In genomic region chr2:136067897-136068540, GRCh38 we compare ENCODE assay signal across 2 cellular contexts.
TF ChIP-seq lines count a peak whose summit lies in the region.

No MANE protein-coding gene starts in this region.

TF ChIP-seq in IMR-90, 13 proteins besides CTCF, POLR2A, EP300 and RAD21:
- TF ChIP-seq RFX5 (IDR thresholded peaks at IDR 0.05; ENCODE audit: low read depth, low read length) (no peak), FOS (IDR thresholded peaks at IDR 0.05; ENCODE audit: low read depth, low read length) (no peak), ELK1 (IDR thresholded peaks at IDR 0.05; ENCODE audit: borderline replicate concordance, low read depth, low read length) (no peak), CHD1 (IDR thresholded peaks at IDR 0.05; ENCODE audit: low read depth, low read length) (no peak), CEBPB (IDR thresholded peaks at IDR 0.05; ENCODE audit: low read depth, low read length) (no peak), SMC3 (IDR thresholded peaks at IDR 0.05; ENCODE audit: low read depth, low read length) (no peak), RCOR1 (IDR thresholded peaks at IDR 0.05; ENCODE audit: insufficient replicate concordance, low read length) (no peak), MAZ (IDR thresholded peaks at IDR 0.05; ENCODE audit: borderline replicate concordance, low read depth, low read length) (no peak), NFE2L2 (IDR thresholded peaks at IDR 0.05; ENCODE audit: low read depth, low read length) (no peak)
- TF ChIP-seq, protein P1, sequence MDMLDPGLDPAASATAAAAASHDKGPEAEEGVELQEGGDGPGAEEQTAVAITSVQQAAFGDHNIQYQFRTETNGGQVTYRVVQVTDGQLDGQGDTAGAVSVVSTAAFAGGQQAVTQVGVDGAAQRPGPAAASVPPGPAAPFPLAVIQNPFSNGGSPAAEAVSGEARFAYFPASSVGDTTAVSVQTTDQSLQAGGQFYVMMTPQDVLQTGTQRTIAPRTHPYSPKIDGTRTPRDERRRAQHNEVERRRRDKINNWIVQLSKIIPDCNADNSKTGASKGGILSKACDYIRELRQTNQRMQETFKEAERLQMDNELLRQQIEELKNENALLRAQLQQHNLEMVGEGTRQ (IDR thresholded peaks at IDR 0.05; ENCODE audit: low read depth, low read length): no peak

TF ChIP-seq in GM23338, 12 proteins besides CTCF, POLR2A, EP300 and RAD21:
- TF ChIP-seq, protein P2, sequence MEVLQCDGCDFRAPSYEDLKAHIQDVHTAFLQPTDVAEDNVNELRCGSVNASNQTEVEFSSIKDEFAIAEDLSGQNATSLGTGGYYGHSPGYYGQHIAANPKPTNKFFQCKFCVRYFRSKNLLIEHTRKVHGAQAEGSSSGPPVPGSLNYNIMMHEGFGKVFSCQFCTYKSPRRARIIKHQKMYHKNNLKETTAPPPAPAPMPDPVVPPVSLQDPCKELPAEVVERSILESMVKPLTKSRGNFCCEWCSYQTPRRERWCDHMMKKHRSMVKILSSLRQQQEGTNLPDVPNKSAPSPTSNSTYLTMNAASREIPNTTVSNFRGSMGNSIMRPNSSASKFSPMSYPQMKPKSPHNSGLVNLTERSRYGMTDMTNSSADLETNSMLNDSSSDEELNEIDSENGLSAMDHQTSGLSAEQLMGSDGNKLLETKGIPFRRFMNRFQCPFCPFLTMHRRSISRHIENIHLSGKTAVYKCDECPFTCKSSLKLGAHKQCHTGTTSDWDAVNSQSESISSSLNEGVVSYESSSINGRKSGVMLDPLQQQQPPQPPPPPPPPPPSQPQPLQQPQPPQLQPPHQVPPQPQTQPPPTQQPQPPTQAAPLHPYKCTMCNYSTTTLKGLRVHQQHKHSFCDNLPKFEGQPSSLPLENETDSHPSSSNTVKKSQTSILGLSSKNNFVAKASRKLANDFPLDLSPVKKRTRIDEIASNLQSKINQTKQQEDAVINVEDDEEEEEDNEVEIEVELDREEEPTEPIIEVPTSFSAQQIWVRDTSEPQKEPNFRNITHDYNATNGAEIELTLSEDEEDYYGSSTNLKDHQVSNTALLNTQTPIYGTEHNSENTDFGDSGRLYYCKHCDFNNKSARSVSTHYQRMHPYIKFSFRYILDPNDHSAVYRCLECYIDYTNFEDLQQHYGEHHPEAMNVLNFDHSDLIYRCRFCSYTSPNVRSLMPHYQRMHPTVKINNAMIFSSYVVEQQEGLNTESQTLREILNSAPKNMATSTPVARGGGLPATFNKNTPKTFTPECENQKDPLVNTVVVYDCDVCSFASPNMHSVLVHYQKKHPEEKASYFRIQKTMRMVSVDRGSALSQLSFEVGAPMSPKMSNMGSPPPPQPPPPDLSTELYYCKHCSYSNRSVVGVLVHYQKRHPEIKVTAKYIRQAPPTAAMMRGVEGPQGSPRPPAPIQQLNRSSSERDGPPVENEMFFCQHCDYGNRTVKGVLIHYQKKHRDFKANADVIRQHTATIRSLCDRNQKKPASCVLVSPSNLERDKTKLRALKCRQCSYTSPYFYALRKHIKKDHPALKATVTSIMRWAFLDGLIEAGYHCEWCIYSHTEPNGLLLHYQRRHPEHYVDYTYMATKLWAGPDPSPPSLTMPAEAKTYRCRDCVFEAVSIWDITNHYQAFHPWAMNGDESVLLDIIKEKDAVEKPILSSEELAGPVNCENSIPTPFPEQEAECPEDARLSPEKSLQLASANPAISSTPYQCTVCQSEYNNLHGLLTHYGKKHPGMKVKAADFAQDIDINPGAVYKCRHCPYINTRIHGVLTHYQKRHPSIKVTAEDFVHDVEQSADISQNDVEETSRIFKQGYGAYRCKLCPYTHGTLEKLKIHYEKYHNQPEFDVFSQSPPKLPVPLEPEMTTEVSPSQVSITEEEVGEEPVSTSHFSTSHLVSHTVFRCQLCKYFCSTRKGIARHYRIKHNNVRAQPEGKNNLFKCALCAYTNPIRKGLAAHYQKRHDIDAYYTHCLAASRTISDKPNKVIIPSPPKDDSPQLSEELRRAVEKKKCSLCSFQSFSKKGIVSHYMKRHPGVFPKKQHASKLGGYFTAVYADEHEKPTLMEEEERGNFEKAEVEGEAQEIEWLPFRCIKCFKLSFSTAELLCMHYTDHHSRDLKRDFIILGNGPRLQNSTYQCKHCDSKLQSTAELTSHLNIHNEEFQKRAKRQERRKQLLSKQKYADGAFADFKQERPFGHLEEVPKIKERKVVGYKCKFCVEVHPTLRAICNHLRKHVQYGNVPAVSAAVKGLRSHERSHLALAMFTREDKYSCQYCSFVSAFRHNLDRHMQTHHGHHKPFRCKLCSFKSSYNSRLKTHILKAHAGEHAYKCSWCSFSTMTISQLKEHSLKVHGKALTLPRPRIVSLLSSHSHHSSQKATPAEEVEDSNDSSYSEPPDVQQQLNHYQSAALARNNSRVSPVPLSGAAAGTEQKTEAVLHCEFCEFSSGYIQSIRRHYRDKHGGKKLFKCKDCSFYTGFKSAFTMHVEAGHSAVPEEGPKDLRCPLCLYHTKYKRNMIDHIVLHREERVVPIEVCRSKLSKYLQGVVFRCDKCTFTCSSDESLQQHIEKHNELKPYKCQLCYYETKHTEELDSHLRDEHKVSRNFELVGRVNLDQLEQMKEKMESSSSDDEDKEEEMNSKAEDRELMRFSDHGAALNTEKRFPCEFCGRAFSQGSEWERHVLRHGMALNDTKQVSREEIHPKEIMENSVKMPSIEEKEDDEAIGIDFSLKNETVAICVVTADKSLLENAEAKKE (CRISPR knock-in tag; IDR thresholded peaks at IDR 0.05): no peak
- TF ChIP-seq JUNB (IDR thresholded peaks at IDR 0.05; ENCODE audit: unreplicated experiment): no peak
TF ChIP-seq in GM23338: peak in this region for 0.
